3 cellular contexts compared by ENCODE assay signal in genomic region chr13:99126821-99127220, GRCh38.
"Had no signal": no experiment of that assay in that cellular context is flagged by ENCODE, and none has a peak within 500 bp of the region (broad histone marks: within the 10 kb centered on the region; RNA-seq: fewer than 3 reads in every experiment).

No MANE protein-coding gene starts in this region.

- DNase-seq: GDM1, GF-D8 had no signal

- H3K4me3 ChIP-seq: GM12878 had no signal
